ENCODE assay signal across 10 cellular contexts in the genomic region with DNA sequence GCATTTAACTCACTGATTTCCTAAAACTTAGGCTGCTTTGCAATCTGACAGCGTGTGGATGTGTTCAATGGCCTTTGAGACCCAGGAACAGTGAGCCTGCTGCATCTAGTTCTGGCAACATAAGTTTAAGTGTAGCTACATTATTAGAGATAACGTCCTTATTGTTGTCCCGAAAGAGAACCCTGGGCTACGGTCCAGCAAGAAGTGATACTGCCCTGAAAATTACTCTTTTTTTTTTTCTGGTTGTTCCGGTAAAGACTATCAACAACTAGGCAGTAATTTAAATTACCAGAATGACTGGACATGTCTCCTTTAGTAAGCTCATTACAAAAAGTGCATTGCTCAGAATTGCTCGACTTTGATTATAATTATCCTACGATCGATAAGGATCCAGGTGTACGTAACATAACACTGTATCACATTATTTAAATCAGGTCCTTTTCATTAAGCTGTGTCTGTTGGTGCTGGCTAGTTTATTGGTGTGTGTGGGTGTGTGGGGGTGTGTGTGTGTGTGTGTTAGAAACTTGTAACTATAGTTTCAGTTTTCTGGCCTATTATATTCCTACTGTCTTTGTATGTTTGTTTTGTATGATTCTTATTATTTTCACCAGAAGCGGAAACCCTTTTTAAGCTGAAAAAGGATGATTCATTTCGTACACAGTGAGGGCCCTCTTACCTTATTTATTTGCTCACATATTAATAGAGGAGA. TPM values are rescaled to one million over a fixed set of nuclear protein-coding genes. Genes with fewer than 3 reads are reported as not detected.
DNase-seq lines count a peak whose midpoint lies in the region; ATAC-seq, FAIRE-seq and TF ChIP-seq lines count a peak whose summit lies in the region.
"Had no signal": no experiment of that assay in that cellular context is flagged by ENCODE, and none has a peak within 500 bp of the region (broad histone marks: within the 10 kb centered on the region; RNA-seq: fewer than 3 reads in every experiment).

No MANE protein-coding gene starts in this region.

- peaks cover 0 to 3% of the 10 kb centered on the region in 2 donors for H3K4me1 ChIP-seq in small intestine (ENCODE audit: control insufficient read depth in 2 of 2, insufficient read depth in 1 of 2, low read depth in 1 of 2, low read length in 1 of 2)

- H3K9ac ChIP-seq in SK-N-MC (ENCODE audit: insufficient read length): no peak overlapping the region

- no peak overlapping the region for H3K27ac ChIP-seq in SK-N-MC
- peak overlapping the region in 1 of 2 donors; percentile 68 for H3K27ac ChIP-seq in small intestine (ENCODE audit: low read depth in 1 of 2, low read length in 1 of 2)
- H3K27ac ChIP-seq in RWPE1: no peak overlapping the region
- H3K27ac ChIP-seq: neutrophil had no signal

- H3K4me3 ChIP-seq in SK-N-MC (0 out of 2 replicates have a peak overlapping the region, but pooled peaks have one; percentile 23), epithelial cell of esophagus (ENCODE audit: low read length) (peak overlapping the region; percentile 73), small intestine (ENCODE audit: low read depth in 1 of 2, low read length in 2 of 2) (no peak overlapping the region)
- H3K4me3 ChIP-seq: MG63 had no signal

- H3K9me3 ChIP-seq in SK-N-MC (ENCODE audit: low read depth, low read length) (no peaks in the 10 kb centered on the region), small intestine (ENCODE audit: control insufficient read depth, low read depth) (no peaks in the 10 kb centered on the region)
- H3K9me3 ChIP-seq: MG63, neutrophil had no signal

- WGBS in small intestine, 3 donors: 16 to 28% (median 28%) methylated on average over 11 of the region's 11 CpGs

- no peaks in the 10 kb centered on the region for H3K27me3 ChIP-seq in small intestine (ENCODE audit: control insufficient read depth in 2 of 2, insufficient read depth in 2 of 2, low read length in 2 of 2)

- POLR2A ChIA-PET in RWPE1 (lab: Yijun Ruan, JAX; ENCODE audit: low non-redundant PET): no interaction called here

- peak; percentile 30 for FAIRE-seq in small intestine (lab: Jason Lieb, UNC)

- no peak for TF ChIP-seq CTCF in epithelial cell of esophagus (IDR thresholded peaks at IDR 0.05; ENCODE audit: insufficient read depth, low read depth, low read length, missing control alignments)
- no peak for TF ChIP-seq CTCF in RWPE1 (conservative IDR thresholded peaks at IDR 0.05; ENCODE audit: low read depth)
- no peak for TF ChIP-seq CTCF in GM13976 (IDR thresholded peaks at IDR 0.05; ENCODE audit: borderline replicate concordance, control extremely low read depth, extremely low read depth, insufficient read depth, missing control alignments)

- in situ Hi-C loops in GM13976 (cut with MboI; ENCODE audit: low sequenced_read_pairs, unreplicated experiment): no loop called here

- peak; percentile 54 for ATAC-seq in GM18867 (IDR thresholded peaks at IDR 0.05; ENCODE audit: unreplicated experiment)
- ATAC-seq in HG03520 (IDR thresholded peaks at IDR 0.05; ENCODE audit: unreplicated experiment): no peak

- CTCF ChIA-PET in RWPE1 (lab: Yijun Ruan, JAX): interaction anchor here (0.6 kb wide), 2 partner anchors 20 to 58 kb away, joined by 5 to 8 read pairs; no protein-coding TSS in a partner anchor

- DNase-seq in SK-N-MC (ENCODE audit: low read depth, low spot score) (no peak), epithelial cell of esophagus (ENCODE audit: low read depth) (no peak), small intestine (peak; percentile 75), RWPE1 (ENCODE audit: low spot score) (no peak), NCI-H2171 treated with DMSO at 0.1 percent for 48 hours (lab: John Stamatoyannopoulos, UW) (no peak), GM13976 (ENCODE audit: low spot score) (no peak)
- DNase-seq: MG63 had no signal

- H3K36me3 ChIP-seq in SK-N-MC (ENCODE audit: insufficient read depth, low read length): no peaks in the 10 kb centered on the region
- no peaks in the 10 kb centered on the region for H3K36me3 ChIP-seq in small intestine (ENCODE audit: control insufficient read depth in 2 of 2, insufficient read depth in 2 of 2, low read length in 2 of 2)
- H3K36me3 ChIP-seq: MG63, neutrophil had no signal

RNA-seq across cellular contexts. Expression of gene TSHZ2, which starts 3.0 kb away (rescaled TPM):
- 1 to 10 TPM in 2 of 3 donors, under 1 TPM in 1; 0.67 to 4.4 (median 1.4) TPM for polyA plus RNA-seq in small intestine

Comparison
In these comparisons a context has a peak if more than half of its experiments do, and no peak if none do; other contexts are left out.
1. H3K4me3 ChIP-seq: peak in SK-N-MC (single experiment) and epithelial cell of esophagus (single experiment); none in small intestine (0 of 2).